Comparison of ENCODE assay signal across 1 cellular context in the genomic region with DNA sequence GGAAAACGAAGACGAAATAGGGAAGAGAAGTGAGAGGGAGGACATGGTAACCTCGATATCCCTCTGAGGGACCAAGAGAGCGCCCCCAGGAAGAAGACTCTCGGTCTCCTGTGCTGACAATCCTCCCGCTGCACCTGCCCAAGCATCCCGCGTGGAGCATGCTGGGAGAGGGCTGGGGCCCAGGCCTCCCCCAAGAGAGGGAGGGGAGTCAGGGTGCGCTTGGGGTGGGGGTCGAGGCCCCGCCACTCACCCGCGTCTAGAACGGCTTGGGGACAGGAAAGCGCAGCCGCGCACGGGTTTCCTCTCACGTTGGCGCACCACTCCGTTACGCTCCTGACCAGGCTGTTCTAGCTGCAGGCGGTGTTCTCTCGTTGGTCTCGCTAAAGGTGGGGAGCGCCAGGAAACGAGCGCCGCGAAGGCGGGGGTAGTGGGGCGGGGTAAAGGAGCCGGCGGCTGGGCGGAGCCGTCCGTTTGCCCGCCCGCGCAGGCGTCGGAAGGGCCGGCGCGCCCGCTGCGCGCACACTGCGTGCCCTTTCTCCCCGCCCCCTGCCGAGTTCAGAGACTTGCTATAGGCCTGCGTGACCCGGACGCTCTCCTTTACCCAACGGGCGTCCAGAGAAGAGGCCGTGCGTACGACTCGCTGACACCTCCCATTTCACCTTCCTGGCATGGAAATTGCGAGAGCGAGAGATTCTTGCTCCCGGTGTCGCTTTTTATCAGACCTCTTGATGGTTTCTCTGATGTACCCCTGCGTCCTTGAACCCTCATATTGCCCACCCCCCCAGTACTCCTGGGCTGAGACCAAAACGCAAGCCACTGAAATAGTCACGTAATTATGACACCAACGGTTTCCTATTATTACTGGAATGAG.
A peak's percentile ranks its signal among the peaks of the same experiment; 100 is the strongest.
TF ChIP-seq lines count a peak whose summit lies in the region.

Gene C1GALT1C1 (minus strand): TSS at position 388 of the 871 bp plus-strand sequence. CDS start 2,888 bp downstream, outside the sequence.

TF ChIP-seq in K562, 482 proteins besides CTCF, POLR2A, EP300 and RAD21 (continued from another document and continues in another):
- TF ChIP-seq, protein P1, sequence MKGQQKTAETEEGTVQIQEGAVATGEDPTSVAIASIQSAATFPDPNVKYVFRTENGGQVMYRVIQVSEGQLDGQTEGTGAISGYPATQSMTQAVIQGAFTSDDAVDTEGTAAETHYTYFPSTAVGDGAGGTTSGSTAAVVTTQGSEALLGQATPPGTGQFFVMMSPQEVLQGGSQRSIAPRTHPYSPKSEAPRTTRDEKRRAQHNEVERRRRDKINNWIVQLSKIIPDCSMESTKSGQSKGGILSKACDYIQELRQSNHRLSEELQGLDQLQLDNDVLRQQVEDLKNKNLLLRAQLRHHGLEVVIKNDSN (CRISPR knock-in tag; IDR thresholded peaks at IDR 0.05) = 0 out of 2 replicates have a peak, but pooled peaks have one; percentile 26
- TF ChIP-seq TAF9B (IDR thresholded peaks at IDR 0.05; ENCODE audit: partially characterized antibody) (peak; percentile 8), RNF219 (CRISPR knock-in tag; IDR thresholded peaks at IDR 0.05) (no peak), PHTF2 (CRISPR knock-in tag; IDR thresholded peaks at IDR 0.05) (no peak), ZNF695 (CRISPR knock-in tag; IDR thresholded peaks at IDR 0.05) (no peak), KLF1 (tag; IDR thresholded peaks at IDR 0.05) (no peak), MCM7 (IDR thresholded peaks at IDR 0.05) (no peak), RERE (CRISPR knock-in tag; IDR thresholded peaks at IDR 0.05; ENCODE audit: borderline replicate concordance) (no peak), ZNF644 (tag; IDR thresholded peaks at IDR 0.05; ENCODE audit: low read depth) (no peak), COPS2 (conservative IDR thresholded peaks at IDR 0.05) (no peak), SLC30A9 (CRISPR knock-in tag; IDR thresholded peaks at IDR 0.05) (no peak), MCM3 (IDR thresholded peaks at IDR 0.05) (no peak), ZNF239 (CRISPR knock-in tag; IDR thresholded peaks at IDR 0.05) (no peak), RBM34 (IDR thresholded peaks at IDR 0.05; ENCODE audit: borderline replicate concordance, insufficient read depth, low read length) (no peak), GABPB2 (CRISPR knock-in tag; conservative IDR thresholded peaks at IDR 0.05) (no peak), HCFC1 (IDR thresholded peaks at IDR 0.05; ENCODE audit: low read depth, low read length) (peak; percentile 53), CBX8 (IDR thresholded peaks at IDR 0.05; ENCODE audit: borderline replicate concordance, extremely low read depth, low read depth, low read length, poor library complexity, severe bottlenecking) (no peak), HNRNPL (IDR thresholded peaks at IDR 0.05; ENCODE audit: low read depth, low read length) (no peak), RFX1 (IDR thresholded peaks at IDR 0.05) (no peak), SRSF9 (IDR thresholded peaks at IDR 0.05; ENCODE audit: borderline replicate concordance, low read depth, low read length) (no peak), PCBP2 (IDR thresholded peaks at IDR 0.05; ENCODE audit: low read depth, low read length, poor library complexity, severe bottlenecking) (no peak), CBFB (CRISPR knock-in tag; IDR thresholded peaks at IDR 0.05) (no peak), FOXM1 (IDR thresholded peaks at IDR 0.05; ENCODE audit: low read depth) (no peak), FOXM1 (CRISPR knock-in tag; IDR thresholded peaks at IDR 0.05; ENCODE audit: low read depth) (no peak), ARID4B (CRISPR knock-in tag; IDR thresholded peaks at IDR 0.05) (no peak), SMAD1 (IDR thresholded peaks at IDR 0.05; ENCODE audit: low read depth, low read length, partially characterized antibody) (no peak), NFRKB (IDR thresholded peaks at IDR 0.05; ENCODE audit: low read depth) (peak; percentile 51; the same call in 1 of the 2 replicates), ZC3H11A (IDR thresholded peaks at IDR 0.05; ENCODE audit: low read depth, low read length) (no peak), FOXP1 (CRISPR knock-in tag; IDR thresholded peaks at IDR 0.05) (no peak), FOXA3 (CRISPR knock-in tag; conservative IDR thresholded peaks at IDR 0.05 in 1 of 2, IDR thresholded peaks at IDR 0.05 in 1 of 2) (no peak), ZNF764 (CRISPR knock-in tag; IDR thresholded peaks at IDR 0.05; ENCODE audit: low read depth) (no peak), MTF1 (CRISPR knock-in tag; IDR thresholded peaks at IDR 0.05; ENCODE audit: borderline replicate concordance) (no peak), PCBP1 (IDR thresholded peaks at IDR 0.05; ENCODE audit: low read depth, low read length, poor library complexity, severe bottlenecking) (no peak), YY1 (IDR thresholded peaks at IDR 0.05; ENCODE audit: borderline replicate concordance in 1 of 3, control insufficient read depth in 1 of 3, extremely low read depth in 1 of 3, insufficient read depth in 3 of 3, insufficient read length in 1 of 3, insufficient replicate concordance in 2 of 3, low read depth in 1 of 3, low read length in 2 of 3) (peak in 1 of 3 experiments; percentile 38), MTA3 (IDR thresholded peaks at IDR 0.05; ENCODE audit: borderline replicate concordance) (0 out of 2 replicates have a peak, but pooled peaks have one; percentile 9), TEAD2 (tag; IDR thresholded peaks at IDR 0.05) (no peak), GABPB1 (CRISPR knock-in tag; IDR thresholded peaks at IDR 0.05) (peak; percentile 57; the same call in 1 of the 2 replicates), ZNF311 (CRISPR knock-in tag; IDR thresholded peaks at IDR 0.05) (no peak), NELFE (IDR thresholded peaks at IDR 0.05; ENCODE audit: insufficient read depth, insufficient read length) (no peak), FOXK2 (conservative IDR thresholded peaks at IDR 0.05 in 1 of 2, IDR thresholded peaks at IDR 0.05 in 1 of 2; ENCODE audit: low read depth in 2 of 2) (no peak; a peak in 1 of 4 replicates), KAT7 (CRISPR knock-in tag; IDR thresholded peaks at IDR 0.05; ENCODE audit: borderline replicate concordance) (no peak), SIN3A (IDR thresholded peaks at IDR 0.05; ENCODE audit: borderline replicate concordance in 2 of 2, control insufficient read depth in 1 of 2, low read depth in 2 of 2, low read length in 2 of 2) (peak in 1 of 2 experiments; percentile 28; a peak in 1 of 4 replicates), DNMT1 (IDR thresholded peaks at IDR 0.05) (no peak), ZNF384 (IDR thresholded peaks at IDR 0.05; ENCODE audit: low read depth, low read length) (no peak), CCNT2 (IDR thresholded peaks at IDR 0.05; ENCODE audit: borderline replicate concordance, extremely low read depth, insufficient read length, low read depth, low read length) (peak; percentile 40), SETDB1 (IDR thresholded peaks at IDR 0.05; ENCODE audit: low read length) (no peak)
- TF ChIP-seq, protein P2, sequence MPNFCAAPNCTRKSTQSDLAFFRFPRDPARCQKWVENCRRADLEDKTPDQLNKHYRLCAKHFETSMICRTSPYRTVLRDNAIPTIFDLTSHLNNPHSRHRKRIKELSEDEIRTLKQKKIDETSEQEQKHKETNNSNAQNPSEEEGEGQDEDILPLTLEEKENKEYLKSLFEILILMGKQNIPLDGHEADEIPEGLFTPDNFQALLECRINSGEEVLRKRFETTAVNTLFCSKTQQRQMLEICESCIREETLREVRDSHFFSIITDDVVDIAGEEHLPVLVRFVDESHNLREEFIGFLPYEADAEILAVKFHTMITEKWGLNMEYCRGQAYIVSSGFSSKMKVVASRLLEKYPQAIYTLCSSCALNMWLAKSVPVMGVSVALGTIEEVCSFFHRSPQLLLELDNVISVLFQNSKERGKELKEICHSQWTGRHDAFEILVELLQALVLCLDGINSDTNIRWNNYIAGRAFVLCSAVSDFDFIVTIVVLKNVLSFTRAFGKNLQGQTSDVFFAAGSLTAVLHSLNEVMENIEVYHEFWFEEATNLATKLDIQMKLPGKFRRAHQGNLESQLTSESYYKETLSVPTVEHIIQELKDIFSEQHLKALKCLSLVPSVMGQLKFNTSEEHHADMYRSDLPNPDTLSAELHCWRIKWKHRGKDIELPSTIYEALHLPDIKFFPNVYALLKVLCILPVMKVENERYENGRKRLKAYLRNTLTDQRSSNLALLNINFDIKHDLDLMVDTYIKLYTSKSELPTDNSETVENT (CRISPR knock-in tag; IDR thresholded peaks at IDR 0.05) = 0 out of 2 replicates have a peak, but pooled peaks have one; percentile 29
- TF ChIP-seq, protein P3, sequence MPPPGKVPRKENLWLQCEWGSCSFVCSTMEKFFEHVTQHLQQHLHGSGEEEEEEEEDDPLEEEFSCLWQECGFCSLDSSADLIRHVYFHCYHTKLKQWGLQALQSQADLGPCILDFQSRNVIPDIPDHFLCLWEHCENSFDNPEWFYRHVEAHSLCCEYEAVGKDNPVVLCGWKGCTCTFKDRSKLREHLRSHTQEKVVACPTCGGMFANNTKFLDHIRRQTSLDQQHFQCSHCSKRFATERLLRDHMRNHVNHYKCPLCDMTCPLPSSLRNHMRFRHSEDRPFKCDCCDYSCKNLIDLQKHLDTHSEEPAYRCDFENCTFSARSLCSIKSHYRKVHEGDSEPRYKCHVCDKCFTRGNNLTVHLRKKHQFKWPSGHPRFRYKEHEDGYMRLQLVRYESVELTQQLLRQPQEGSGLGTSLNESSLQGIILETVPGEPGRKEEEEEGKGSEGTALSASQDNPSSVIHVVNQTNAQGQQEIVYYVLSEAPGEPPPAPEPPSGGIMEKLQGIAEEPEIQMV (tag; conservative IDR thresholded peaks at IDR 0.05; ENCODE audit: low read depth) = no peak
